ENCODE assay signal across 27 cellular contexts in genomic region chr12:44379827-44380226, GRCh38.
DNase-seq lines count a peak whose midpoint lies in the region; ATAC-seq, FAIRE-seq and TF ChIP-seq lines count a peak whose summit lies in the region.
"Had no signal": no experiment of that assay in that cellular context is flagged by ENCODE, and none has a peak within 500 bp of the region (broad histone marks: within the 10 kb centered on the region; RNA-seq: fewer than 3 reads in every experiment).

No MANE protein-coding gene starts in this region.

- peak; percentile 44 for ATAC-seq in foreskin keratinocyte
- ATAC-seq: activated T-cell treated with anti-CD3 and anti-CD28 coated beads, Interleukin-2, amount 50 U/mL, for 4 hours; HepG2; naive thymus-derived CD4-positive, alpha-beta T cell had no signal

- H3K4me3 ChIP-seq in small intestine (ENCODE audit: low read depth in 1 of 2, low read length in 2 of 2), result no peak overlapping the region
- H3K4me3 ChIP-seq: PC-9, smooth muscle cell, tibial artery had no signal

- H3K36me3 ChIP-seq in small intestine (ENCODE audit: control insufficient read depth in 2 of 2, insufficient read depth in 2 of 2, low read length in 2 of 2), result peaks cover 0 to 2% of the 10 kb centered on the region in 2 donors

- no peak for FAIRE-seq in small intestine (lab: Jason Lieb, UNC)
- FAIRE-seq: endothelial cell of umbilical vein, GM18507, HepG2 had no signal

- H3K27ac ChIP-seq in foreskin keratinocyte (no peak overlapping the region), small intestine (ENCODE audit: low read depth in 1 of 2, low read length in 1 of 2) (no peak overlapping the region)
- H3K27ac ChIP-seq: HL-60, PC-9, tibial artery had no signal

- 70 to 78% (median 71%) methylated on average over 3 of the region's 3 CpGs for WGBS in small intestine, 3 donors

- no peak for TF ChIP-seq CTCF in foreskin keratinocyte (conservative IDR thresholded peaks at IDR 0.05)

- DNase-seq in NCI-H1092 treated with DMSO at 0.1 percent for 48 hours (lab: John Stamatoyannopoulos, UW) (peak; percentile 34), NCI-H1092 (lab: John Stamatoyannopoulos, UW) (no peak), NCI-H1694 treated with DMSO at 0.1 percent for 48 hours (lab: John Stamatoyannopoulos, UW) (peak; percentile 46), foreskin keratinocyte (peak in 1 of 2 donors; percentile 39), left kidney (ENCODE audit: low read depth, low spot score) (peak; percentile 50), mesenteric fat pad (ENCODE audit: low spot score) (no peak), small intestine (no peak), GF-D8 (lab: John Stamatoyannopoulos, UW) (no peak)
- DNase-seq: 8988T; activated CD4-positive, alpha-beta T cell treated with anti-CD3 and anti-CD28 coated beads, Interleukin-2, amount 50 U/mL, for 1 hour; activated gamma-delta T cell treated with Interleukin-2 at 50 U/mL for 16 hours; activated T-cell treated with anti-CD3 and anti-CD28 coated beads, Interleukin-2, amount 50 U/mL, for 4 hours; DND-41; Kasumi-1; midbrain; naive thymus-derived CD4-positive, alpha-beta T cell; NCI-H187 treated with DMSO at 0.1 percent for 48 hours; PC-9; SHP77; stimulated activated CD4-positive, alpha-beta T cell treated with anti-CD3 and anti-CD28 coated beads, Interleukin-2, amount 100 ng/mL, for 24 hours; T1000; tibial artery had no signal

- no peaks in the 10 kb centered on the region for H3K9me3 ChIP-seq in small intestine (ENCODE audit: control insufficient read depth, low read depth)
- H3K9me3 ChIP-seq: tibial artery had no signal

- no peaks in the 10 kb centered on the region for H3K4me1 ChIP-seq in foreskin keratinocyte
- H3K4me1 ChIP-seq in small intestine (ENCODE audit: control insufficient read depth in 2 of 2, insufficient read depth in 1 of 2, low read depth in 1 of 2, low read length in 1 of 2), result no peaks in the 10 kb centered on the region
- H3K4me1 ChIP-seq: tibial artery had no signal

- no peaks in the 10 kb centered on the region for H3K27me3 ChIP-seq in foreskin keratinocyte
- H3K27me3 ChIP-seq in small intestine (ENCODE audit: control insufficient read depth in 2 of 2, insufficient read depth in 2 of 2, low read length in 2 of 2), result no peaks in the 10 kb centered on the region
- H3K27me3 ChIP-seq: tibial artery had no signal

Comparison
In these comparisons a context has a peak if more than half of its experiments do, and no peak if none do; other contexts are left out.
1. DNase-seq: peak in NCI-H1092 treated with DMSO at 0.1 percent for 48 hours (single experiment), NCI-H1694 treated with DMSO at 0.1 percent for 48 hours (single experiment) and left kidney (single experiment); none in NCI-H1092 (single experiment), mesenteric fat pad (single experiment), small intestine (single experiment) and GF-D8 (single experiment).